Comparison of ENCODE assay signal across 3 cellular contexts in genomic region chr2:27208486-27209050, GRCh38.
TF ChIP-seq lines count a peak whose summit lies in the region.

No MANE protein-coding gene starts in this region.

TF ChIP-seq in GM23338, 12 proteins besides CTCF, POLR2A, EP300 and RAD21:
- no peak for TF ChIP-seq ZNF114 (CRISPR knock-in tag; IDR thresholded peaks at IDR 0.05)

TF ChIP-seq in WTC11, 78 proteins besides CTCF, POLR2A, EP300 and RAD21:
- no peak for TF ChIP-seq NFYB (CRISPR knock-in tag; conservative IDR thresholded peaks at IDR 0.05; ENCODE audit: low read depth)
- TF ChIP-seq E2F1 (CRISPR knock-in tag; IDR thresholded peaks at IDR 0.05): no peak
- no peak for TF ChIP-seq E2F5 (CRISPR knock-in tag; IDR thresholded peaks at IDR 0.05)
- no peak for TF ChIP-seq CDX4 (CRISPR knock-in tag; IDR thresholded peaks at IDR 0.05; ENCODE audit: borderline replicate concordance)
- TF ChIP-seq ZNF425 (CRISPR knock-in tag; conservative IDR thresholded peaks at IDR 0.05): no peak
- TF ChIP-seq CREB1 (CRISPR knock-in tag; IDR thresholded peaks at IDR 0.05): no peak
- no peak for TF ChIP-seq PREB (CRISPR knock-in tag; IDR thresholded peaks at IDR 0.05; ENCODE audit: borderline replicate concordance)
- TF ChIP-seq PRRX2 (CRISPR knock-in tag; IDR thresholded peaks at IDR 0.05): no peak
- no peak for TF ChIP-seq RELA (CRISPR knock-in tag; IDR thresholded peaks at IDR 0.05; ENCODE audit: borderline replicate concordance)
- TF ChIP-seq NR1H2 (CRISPR knock-in tag; IDR thresholded peaks at IDR 0.05): no peak
- TF ChIP-seq ZNF416 (CRISPR knock-in tag; IDR thresholded peaks at IDR 0.05): no peak
- TF ChIP-seq MLX (CRISPR knock-in tag; IDR thresholded peaks at IDR 0.05): no peak
- no peak for TF ChIP-seq NR2C2 (CRISPR knock-in tag; IDR thresholded peaks at IDR 0.05)
- TF ChIP-seq E2F4 (CRISPR knock-in tag; IDR thresholded peaks at IDR 0.05; ENCODE audit: borderline replicate concordance, low read depth): no peak

TF ChIP-seq in SK-N-SH treated with all-trans-retinoic acid at 6 μM for 48 hours, 23 proteins besides CTCF, POLR2A, EP300 and RAD21:
- TF ChIP-seq TOX (CRISPR knock-in tag; IDR thresholded peaks at IDR 0.05; ENCODE audit: borderline replicate concordance) (no peak), CSRNP3 (CRISPR knock-in tag; IDR thresholded peaks at IDR 0.05) (no peak), ISL1 (CRISPR knock-in tag; IDR thresholded peaks at IDR 0.05) (no peak), ESRRG (CRISPR knock-in tag; IDR thresholded peaks at IDR 0.05) (no peak), CSDC2 (CRISPR knock-in tag; IDR thresholded peaks at IDR 0.05) (no peak), ZFP30 (CRISPR knock-in tag; IDR thresholded peaks at IDR 0.05) (no peak), ZNF70 (CRISPR knock-in tag; IDR thresholded peaks at IDR 0.05) (no peak)
